Comparison of ENCODE assay signal across 11 cellular contexts in genomic region chr10:6083523-6084475, GRCh38. TPM values are rescaled to one million over a fixed set of nuclear protein-coding genes. Genes with fewer than 3 reads are reported as not detected.
DNase-seq lines count a peak whose midpoint lies in the region; ATAC-seq, FAIRE-seq and TF ChIP-seq lines count a peak whose summit lies in the region.
"Had no signal": no experiment of that assay in that cellular context is flagged by ENCODE, and none has a peak within 500 bp of the region (broad histone marks: within the 10 kb centered on the region; RNA-seq: fewer than 3 reads in every experiment).

No MANE protein-coding gene starts in this region.

- no peaks in the 10 kb centered on the region for H3K79me2 ChIP-seq in H1 (ENCODE audit: control insufficient read depth in 1 of 2, insufficient read depth in 2 of 2, low read length in 2 of 2)

- no peak overlapping the region for H4K91ac ChIP-seq in H1 (replicated peaks; ENCODE audit: insufficient read length, low read length)

- 0 out of 2 replicates have a peak overlapping the region, but pooled peaks have one; percentile 39 for H2BK12ac ChIP-seq in H1 (ENCODE audit: low read depth, low read length)

- H4K5ac ChIP-seq in H1 (ENCODE audit: insufficient read length, low read depth, low read length): no peak overlapping the region

- peak overlapping the region; percentile 73; the same call in 1 of the 2 replicates for H2BK5ac ChIP-seq in H1 (ENCODE audit: low read depth, low read length)

- TF ChIP-seq EP300 in H1 (IDR thresholded peaks at IDR 0.05; ENCODE audit: borderline replicate concordance in 1 of 2, low read depth in 2 of 2, low read length in 2 of 2): no peak

- 76% methylated on average over 17 of the region's 17 CpGs; no CpG with 5 or more reads in 1 of the 2 experiments for WGBS in H1 (ENCODE audit: extremely low coverage in 1 of 2, insufficient coverage in 1 of 2, insufficient read length in 1 of 2, insufficient replicate concordance in 2 of 2, low coverage in 1 of 2, low lambda C conversion rate in 2 of 2, missing lambda C conversion rate in 1 of 2), 2 experiments

- no peak overlapping the region for H2AK5ac ChIP-seq in H1 (ENCODE audit: low read depth, low read length)

- H4K8ac ChIP-seq in H1 (ENCODE audit: extremely low read depth, insufficient read depth, low read length): no peak overlapping the region

- peak overlapping the region; percentile 86 for H3K27ac Mint-ChIP-seq in activated CD4-positive, alpha-beta memory T cell treated with anti-CD3 and anti-CD28 coated beads, Interleukin-2, amount 10 ng/mL, durations not matched to agents 7 days and 5 days
- H3K27ac Mint-ChIP-seq in nephron progenitor cell: no peak overlapping the region
- H3K27ac Mint-ChIP-seq in effector memory CD8-positive, alpha-beta T cell: no peak overlapping the region

- H3K36me3 Mint-ChIP-seq in activated CD4-positive, alpha-beta memory T cell treated with anti-CD3 and anti-CD28 coated beads, Interleukin-2, amount 10 ng/mL, durations not matched to agents 7 days and 5 days (ENCODE audit: low read depth): peaks cover 14% of the 10 kb centered on the region
- H3K36me3 Mint-ChIP-seq in nephron progenitor cell (ENCODE audit: low read depth): no peaks in the 10 kb centered on the region
- H3K36me3 Mint-ChIP-seq in effector memory CD8-positive, alpha-beta T cell (ENCODE audit: insufficient read depth): peaks cover 6% of the 10 kb centered on the region

- H3K23ac ChIP-seq in H1 (ENCODE audit: insufficient read length): no peak overlapping the region

- no peaks in the 10 kb centered on the region for H3K9me3 ChIP-seq in H1 (ENCODE audit: insufficient read depth in 2 of 2, low read depth in 1 of 2, low read length in 1 of 2)

- no peak overlapping the region for H3K9ac ChIP-seq in H1 (replicated peaks in 1 of 4; ENCODE audit: extremely low read depth in 1 of 4, low read depth in 3 of 4, low read length in 3 of 4)

- peak overlapping the region; percentile 68 for H3K4me3 Mint-ChIP-seq in activated CD4-positive, alpha-beta memory T cell treated with anti-CD3 and anti-CD28 coated beads, Interleukin-2, amount 10 ng/mL, durations not matched to agents 7 days and 5 days
- no peak overlapping the region for H3K4me3 Mint-ChIP-seq in nephron progenitor cell
- no peak overlapping the region for H3K4me3 Mint-ChIP-seq in effector memory CD8-positive, alpha-beta T cell
- H3K4me3 Mint-ChIP-seq: nephron had no signal

- no peak overlapping the region for H2BK15ac ChIP-seq in H1 (ENCODE audit: low read length)

- DNase-seq in M059J (ENCODE audit: low read depth) (peak; percentile 41), H1 (ENCODE audit: low read depth in 1 of 2, low spot score in 2 of 2) (no peak), nephron progenitor cell (no peak), HTR-8/SVneo (ENCODE audit: insufficient read length, low spot score) (no peak), SIG-M5 (lab: John Stamatoyannopoulos, UW) (no peak)
- peak; percentile 77 for DNase-seq in activated CD4-positive, alpha-beta memory T cell treated with anti-CD3 and anti-CD28 coated beads, Interleukin-2, amount 10 ng/mL, durations not matched to agents 7 days and 5 days
- peak; percentile 32 to 68 for DNase-seq in stimulated activated CD4-positive, alpha-beta T cell treated with anti-CD3 and anti-CD28 coated beads, Interleukin-4, amount 100 ng/mL, for 4 hours
- no peak for DNase-seq in effector memory CD8-positive, alpha-beta T cell
- DNase-seq: anterior cingulate cortex, GF-D8 had no signal

- no peaks in the 10 kb centered on the region for H3K79me1 ChIP-seq in H1 (ENCODE audit: low read depth, low read length)

- no peaks in the 10 kb centered on the region for H3K36me3 ChIP-seq in H1 (ENCODE audit: control insufficient read depth in 2 of 4, insufficient read depth in 4 of 4, low read length in 3 of 4)

- TF ChIP-seq RAD21 in H1 (IDR thresholded peaks at IDR 0.05 in 1 of 2, conservative IDR thresholded peaks at IDR 0.05 in 1 of 2; ENCODE audit: low read depth in 2 of 2, low read length in 2 of 2): no peak

- no peaks in the 10 kb centered on the region for H4K20me1 ChIP-seq in H1 (replicated peaks in 1 of 2; ENCODE audit: control insufficient read depth in 1 of 2, insufficient read depth in 2 of 2, low read length in 2 of 2)

- H3K27me3 Mint-ChIP-seq in activated CD4-positive, alpha-beta memory T cell treated with anti-CD3 and anti-CD28 coated beads, Interleukin-2, amount 10 ng/mL, durations not matched to agents 7 days and 5 days: no peaks in the 10 kb centered on the region
- peaks cover 21% of the 10 kb centered on the region for H3K27me3 Mint-ChIP-seq in nephron progenitor cell (ENCODE audit: low read depth, poor library complexity)
- peaks cover 23 to 36% of the 10 kb centered on the region in 2 donors for H3K27me3 Mint-ChIP-seq in effector memory CD8-positive, alpha-beta T cell

- H3K4me1 Mint-ChIP-seq in activated CD4-positive, alpha-beta memory T cell treated with anti-CD3 and anti-CD28 coated beads, Interleukin-2, amount 10 ng/mL, durations not matched to agents 7 days and 5 days: peaks cover 74% of the 10 kb centered on the region
- H3K4me1 Mint-ChIP-seq in nephron progenitor cell: peaks cover 24% of the 10 kb centered on the region
- peaks cover 18 to 24% of the 10 kb centered on the region in 2 donors for H3K4me1 Mint-ChIP-seq in effector memory CD8-positive, alpha-beta T cell (ENCODE audit: low read depth in 2 of 2)

- CTCF ChIA-PET in activated CD4-positive, alpha-beta memory T cell treated with anti-CD3 and anti-CD28 coated beads, Interleukin-2, amount 10 ng/mL, durations not matched to agents 7 days and 5 days (lab: Charles Lee): interaction anchor here (0.8 to 2.6 kb wide), 17 partner anchors 9 to 516 kb away, joined by 3 to 24 read pairs (median 8); partner anchors contain the start of genes IL15RA and PFKFB3
- CTCF ChIA-PET in H1 (lab: Charles Lee; ENCODE audit: partially characterized antibody): interaction anchor here (0.7 to 1.9 kb wide), 7 partner anchors 33 to 364 kb away, joined by 3 to 5 read pairs (median 3); partner anchors contain the start of gene PFKFB3

- FAIRE-seq in H1 (lab: Jason Lieb, UNC) (no peak), HTR-8/SVneo (lab: Jason Lieb, UNC) (no peak)

- H3K18ac ChIP-seq in H1 (ENCODE audit: extremely low read depth, low read length): no peak overlapping the region

- H2BK20ac ChIP-seq in H1 (ENCODE audit: low read length): no peak overlapping the region; the same call in 1 of the 2 replicates

- no peak overlapping the region for H2BK120ac ChIP-seq in H1 (replicated peaks; ENCODE audit: low read depth, low read length)

- TF ChIP-seq CTCF in H1 (IDR thresholded peaks at IDR 0.05; ENCODE audit: control extremely low read depth in 1 of 3, insufficient read depth in 1 of 3, low read depth in 1 of 3, low read length in 3 of 3) (no peak), nephron progenitor cell (IDR thresholded peaks at IDR 0.05) (no peak)

- peaks cover 4% of the 10 kb centered on the region for H3K9me3 Mint-ChIP-seq in activated CD4-positive, alpha-beta memory T cell treated with anti-CD3 and anti-CD28 coated beads, Interleukin-2, amount 10 ng/mL, durations not matched to agents 7 days and 5 days
- peaks cover 19% of the 10 kb centered on the region for H3K9me3 Mint-ChIP-seq in nephron progenitor cell
- H3K9me3 Mint-ChIP-seq in effector memory CD8-positive, alpha-beta T cell: no peaks in the 10 kb centered on the region

- no peak overlapping the region for H3K4me2 ChIP-seq in H1 (ENCODE audit: insufficient read depth in 1 of 2, low read depth in 2 of 2, low read length in 2 of 2)

- H3K27ac ChIP-seq in H1 (ENCODE audit: low read depth, low read length): no peak overlapping the region

- H3K4ac ChIP-seq in H1 (replicated peaks; ENCODE audit: insufficient read length, low read depth, low read length): no peak overlapping the region

- POLR2A ChIA-PET in activated CD4-positive, alpha-beta memory T cell treated with anti-CD3 and anti-CD28 coated beads, Interleukin-2, amount 10 ng/mL, durations not matched to agents 7 days and 5 days (lab: Charles Lee): interaction anchor here (0.6 to 5.5 kb wide), 17 partner anchors 9 to 506 kb away, joined by 3 to 168 read pairs (median 6); partner anchors contain the start of genes GDI2, IL15RA and IL2RA
- POLR2A ChIA-PET in H1 (lab: Charles Lee; ENCODE audit: partially characterized antibody): interaction anchor here (1.0 to 1.9 kb wide), 2 partner anchors 88 to 119 kb away, joined by 3 to 7 read pairs; partner anchors contain the start of gene PFKFB3

- no peaks in the 10 kb centered on the region for H3K27me3 ChIP-seq in H1 (replicated peaks in 1 of 4; ENCODE audit: control insufficient read depth in 3 of 4, extremely low read depth in 1 of 4, insufficient read depth in 3 of 4, low read length in 3 of 4)

- no peak for ATAC-seq in effector memory CD8-positive, alpha-beta T cell (replicated peaks)

- H3K14ac ChIP-seq in H1 (ENCODE audit: insufficient read length): no peak overlapping the region

- TF ChIP-seq POLR2A in H1 (IDR thresholded peaks at IDR 0.05; ENCODE audit: control extremely low read depth in 1 of 2, low read depth in 2 of 2, low read length in 2 of 2): no peak

- no peaks in the 10 kb centered on the region for H3K23me2 ChIP-seq in H1 (ENCODE audit: low read depth, low read length)

- H2AFZ ChIP-seq in H1 (ENCODE audit: low read length): peak overlapping the region; percentile 99

- no peak overlapping the region for H3K56ac ChIP-seq in H1 (replicated peaks; ENCODE audit: insufficient read length, low read depth, low read length)

- H3K4me3 ChIP-seq in H1 (ENCODE audit: extremely low read depth in 1 of 4, insufficient read depth in 2 of 4, low read depth in 3 of 4, low read length in 4 of 4): no peak overlapping the region

- H3K4me1 ChIP-seq in H1 (replicated peaks in 1 of 4; ENCODE audit: control insufficient read depth in 3 of 4, insufficient read depth in 4 of 4, low read length in 3 of 4): peaks cover 0 to 9% (median 4%) of the 10 kb centered on the region in 4 experiments; a peak in 2 of 7 replicates

RNA-seq across cellular contexts. Expression of gene RBM17, which starts 5.0 kb away (rescaled TPM):
- total RNA-seq in M059J (2014; rRNA removed; shearing (Covaris generic)): 15.5 and 17.1 TPM in 2 replicates
- total RNA-seq in activated CD4-positive, alpha-beta memory T cell treated with anti-CD3 and anti-CD28 coated beads, Interleukin-2, amount 10 ng/mL, durations not matched to agents 7 days and 5 days: 100 to 1,000 TPM; 155 to 157 TPM
- total RNA-seq in H1 (2021; fragmentation: NEBNext Ultra II Directional; extraction: Animal tissue kit (Norgen Biotek cat#: 25700)): 120 and 128 TPM in 2 replicates
- 15.7 and 22.9 TPM in 2 replicates for polyA plus RNA-seq in H1 (2011; rRNA removed)
- 46.4 TPM for polyA plus RNA-seq in H1 (2011; cell fraction: cytosol; rRNA removed)
- 85.1 TPM for polyA plus RNA-seq in H1 (2011; cell fraction: nucleus; rRNA removed)
- 97.6 to 142 TPM (median 112 TPM) in 4 replicates for polyA plus RNA-seq in H1 (2012, experiment 1 of 2)
- 18.0 TPM for polyA plus RNA-seq in H1 (2012, experiment 2 of 2)
- 105 TPM for polyA plus RNA-seq in H1 (2013, experiment 1 of 2)
- polyA plus RNA-seq in H1 (2013, experiment 2 of 2): 105 TPM
- polyA minus RNA-seq in H1 (2011; rRNA and poly(A)+ RNA removed): 23.0 and 32.3 TPM in 2 replicates
- 26.4 TPM for polyA minus RNA-seq in H1 (2011; cell fraction: cytosol; rRNA and poly(A)+ RNA removed)
- 41.5 TPM for polyA minus RNA-seq in H1 (2011; cell fraction: nucleus; rRNA and poly(A)+ RNA removed)

RNA-seq across cellular contexts. Expression of gene IL2RA, which starts 21.6 kb away (rescaled TPM):
- not detected in 2 replicates for total RNA-seq in M059J (2014; rRNA removed; shearing (Covaris generic))
- 100 to 1,000 TPM; 437 to 446 TPM for total RNA-seq in activated CD4-positive, alpha-beta memory T cell treated with anti-CD3 and anti-CD28 coated beads, Interleukin-2, amount 10 ng/mL, durations not matched to agents 7 days and 5 days
- total RNA-seq in H1 (2021; fragmentation: NEBNext Ultra II Directional; extraction: Animal tissue kit (Norgen Biotek cat#: 25700)): not detected in 2 replicates
- not detected in 2 replicates for polyA plus RNA-seq in H1 (2011; rRNA removed)
- polyA plus RNA-seq in H1 (2011; cell fraction: cytosol; rRNA removed): not detected
- polyA plus RNA-seq in H1 (2011; cell fraction: nucleus; rRNA removed): not detected
- not detected in 4 replicates for polyA plus RNA-seq in H1 (2012, experiment 1 of 2)
- not detected for polyA plus RNA-seq in H1 (2012, experiment 2 of 2)
- not detected for polyA plus RNA-seq in H1 (2013, experiment 1 of 2)
- polyA plus RNA-seq in H1 (2013, experiment 2 of 2): not detected
- polyA minus RNA-seq in H1 (2011; rRNA and poly(A)+ RNA removed): not detected in 2 replicates
- not detected for polyA minus RNA-seq in H1 (2011; cell fraction: cytosol; rRNA and poly(A)+ RNA removed)
- polyA minus RNA-seq in H1 (2011; cell fraction: nucleus; rRNA and poly(A)+ RNA removed): not detected

Comparison
In these comparisons a context has a peak if more than half of its experiments do, and no peak if none do; other contexts are left out.
1. DNase-seq: peak in M059J (single experiment), activated CD4-positive, alpha-beta memory T cell treated with anti-CD3 and anti-CD28 coated beads, Interleukin-2, amount 10 ng/mL, durations not matched to agents 7 days and 5 days (single experiment) and stimulated activated CD4-positive, alpha-beta T cell treated with anti-CD3 and anti-CD28 coated beads, Interleukin-4, amount 100 ng/mL, for 4 hours (2 of 2); none in H1 (0 of 2), nephron progenitor cell (single experiment), HTR-8/SVneo (single experiment), SIG-M5 (single experiment) and effector memory CD8-positive, alpha-beta T cell (0 of 3).
2. RNA of gene IL2RA, which starts 21.6 kb away (total RNA-seq): 437 to 446 TPM in activated CD4-positive, alpha-beta memory T cell treated with anti-CD3 and anti-CD28 coated beads, Interleukin-2, amount 10 ng/mL, durations not matched to agents 7 days and 5 days; not detected in M059J and not detected in H1; every median in the first group is over 100 times any median in the second.